Comparison of ENCODE assay signal across 1 cellular context in the genomic region with DNA sequence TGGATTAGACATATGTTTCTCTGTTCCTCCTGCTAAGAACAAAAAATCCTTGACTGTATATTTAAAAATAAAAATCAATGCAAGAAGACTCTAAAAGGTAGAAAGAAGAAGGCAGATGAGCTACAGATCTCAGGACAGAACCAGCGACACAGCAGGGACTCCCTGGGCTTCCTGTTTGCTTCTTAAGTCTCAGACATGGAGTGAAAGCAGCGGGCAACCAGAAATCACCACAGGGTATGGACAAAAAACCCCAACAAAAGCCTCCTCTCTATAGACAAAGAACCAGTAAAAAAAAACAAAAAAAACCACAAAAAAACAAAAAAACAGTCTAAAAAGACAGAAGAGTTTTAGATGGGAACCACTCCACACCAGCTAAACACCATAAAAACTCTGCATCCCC.
TF ChIP-seq lines count a peak whose summit lies in the region.

No MANE protein-coding gene starts in this region.

TF ChIP-seq in GM12878, 131 proteins besides CTCF, POLR2A, EP300 and RAD21 (continued from another document):
- TF ChIP-seq, protein P1, sequence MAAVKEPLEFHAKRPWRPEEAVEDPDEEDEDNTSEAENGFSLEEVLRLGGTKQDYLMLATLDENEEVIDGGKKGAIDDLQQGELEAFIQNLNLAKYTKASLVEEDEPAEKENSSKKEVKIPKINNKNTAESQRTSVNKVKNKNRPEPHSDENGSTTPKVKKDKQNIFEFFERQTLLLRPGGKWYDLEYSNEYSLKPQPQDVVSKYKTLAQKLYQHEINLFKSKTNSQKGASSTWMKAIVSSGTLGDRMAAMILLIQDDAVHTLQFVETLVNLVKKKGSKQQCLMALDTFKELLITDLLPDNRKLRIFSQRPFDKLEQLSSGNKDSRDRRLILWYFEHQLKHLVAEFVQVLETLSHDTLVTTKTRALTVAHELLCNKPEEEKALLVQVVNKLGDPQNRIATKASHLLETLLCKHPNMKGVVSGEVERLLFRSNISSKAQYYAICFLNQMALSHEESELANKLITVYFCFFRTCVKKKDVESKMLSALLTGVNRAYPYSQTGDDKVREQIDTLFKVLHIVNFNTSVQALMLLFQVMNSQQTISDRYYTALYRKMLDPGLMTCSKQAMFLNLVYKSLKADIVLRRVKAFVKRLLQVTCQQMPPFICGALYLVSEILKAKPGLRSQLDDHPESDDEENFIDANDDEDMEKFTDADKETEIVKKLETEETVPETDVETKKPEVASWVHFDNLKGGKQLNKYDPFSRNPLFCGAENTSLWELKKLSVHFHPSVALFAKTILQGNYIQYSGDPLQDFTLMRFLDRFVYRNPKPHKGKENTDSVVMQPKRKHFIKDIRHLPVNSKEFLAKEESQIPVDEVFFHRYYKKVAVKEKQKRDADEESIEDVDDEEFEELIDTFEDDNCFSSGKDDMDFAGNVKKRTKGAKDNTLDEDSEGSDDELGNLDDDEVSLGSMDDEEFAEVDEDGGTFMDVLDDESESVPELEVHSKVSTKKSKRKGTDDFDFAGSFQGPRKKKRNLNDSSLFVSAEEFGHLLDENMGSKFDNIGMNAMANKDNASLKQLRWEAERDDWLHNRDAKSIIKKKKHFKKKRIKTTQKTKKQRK (IDR thresholded peaks at IDR 0.05; ENCODE audit: low read depth, low read length), result no peak
- TF ChIP-seq DPF2 (IDR thresholded peaks at IDR 0.05) (no peak), MTA3 (IDR thresholded peaks at IDR 0.05; ENCODE audit: borderline replicate concordance, low read length) (no peak)
